In the genomic region with DNA sequence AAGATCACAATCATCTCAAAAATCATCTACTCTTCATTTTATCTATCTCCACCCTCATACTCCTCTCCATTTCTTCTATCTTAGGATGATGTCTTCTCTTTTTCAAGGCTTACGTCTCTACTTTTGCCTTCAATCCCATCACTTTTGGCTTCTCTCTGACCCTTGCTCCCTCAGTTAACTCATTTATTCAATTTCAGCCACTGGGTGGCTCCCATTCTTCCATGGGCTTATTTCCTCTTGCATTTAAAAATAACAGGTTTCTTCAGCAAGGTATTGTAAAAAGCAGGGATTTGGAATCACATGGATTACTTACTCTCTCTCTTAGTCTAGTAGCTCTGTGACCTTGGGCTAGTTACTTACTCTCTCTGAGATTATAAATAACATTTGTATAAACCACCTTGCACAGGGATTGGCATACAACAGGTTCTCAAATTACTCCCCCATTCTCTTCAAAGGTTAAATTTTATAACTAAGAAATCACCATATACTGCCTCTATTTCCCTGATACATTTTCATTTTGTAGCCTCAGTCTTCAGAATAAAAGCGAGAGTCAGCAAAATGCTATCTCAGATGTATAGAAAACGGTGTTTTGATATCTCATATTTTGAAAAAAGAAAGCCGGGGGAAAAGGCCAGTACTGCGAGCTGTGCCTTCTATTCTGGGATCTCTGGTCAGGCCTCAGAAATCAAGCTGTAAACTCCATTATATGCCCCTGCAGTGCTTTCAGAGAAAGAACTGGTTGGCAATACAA, we compare ENCODE assay signal across 2 cellular contexts.
TF ChIP-seq lines count a peak whose summit lies in the region.

No MANE protein-coding gene starts in this region.

TF ChIP-seq in SK-N-SH, 30 proteins besides CTCF, POLR2A, EP300 and RAD21:
- TF ChIP-seq POLR2AphosphoS5 (IDR thresholded peaks at IDR 0.05; ENCODE audit: low read depth, low read length) (no peak), SMC3 (IDR thresholded peaks at IDR 0.05; ENCODE audit: low read depth, low read length) (0 out of 2 replicates have a peak, but pooled peaks have one; percentile 19)

TF ChIP-seq in SK-N-SH treated with all-trans-retinoic acid at 6 μM for 48 hours, 23 proteins besides CTCF, POLR2A, EP300 and RAD21:
- TF ChIP-seq TOX (CRISPR knock-in tag; IDR thresholded peaks at IDR 0.05; ENCODE audit: borderline replicate concordance) (no peak), ZFP3 (CRISPR knock-in tag; IDR thresholded peaks at IDR 0.05) (no peak), SNAI2 (CRISPR knock-in tag; IDR thresholded peaks at IDR 0.05) (no peak), ZC3H10 (CRISPR knock-in tag; IDR thresholded peaks at IDR 0.05) (no peak), ZNF8 (CRISPR knock-in tag; IDR thresholded peaks at IDR 0.05) (no peak), ZNF70 (CRISPR knock-in tag; IDR thresholded peaks at IDR 0.05) (no peak), ISL1 (CRISPR knock-in tag; IDR thresholded peaks at IDR 0.05) (no peak), PATZ1 (CRISPR knock-in tag; IDR thresholded peaks at IDR 0.05; ENCODE audit: borderline replicate concordance) (no peak), PPARA (CRISPR knock-in tag; IDR thresholded peaks at IDR 0.05; ENCODE audit: borderline replicate concordance) (no peak)
TF ChIP-seq in SK-N-SH treated with all-trans-retinoic acid at 6 μM for 48 hours: peak in this region for 0.
